ENCODE assay signal across 8 cellular contexts in genomic region chr5:124651663-124652513, GRCh38.
DNase-seq lines count a peak whose midpoint lies in the region; ATAC-seq, FAIRE-seq and TF ChIP-seq lines count a peak whose summit lies in the region.

No MANE protein-coding gene starts in this region.

- CTCF ChIA-PET in SK-N-SH (lab: Yijun Ruan, JAX), result interaction anchor here (0.7 to 1.4 kb wide), 4 partner anchors 30 to 722 kb away, joined by 3 read pairs; no protein-coding TSS in a partner anchor

- H3K27ac Mint-ChIP-seq in dendritic cell treated with granulocyte-macrophage colony-stimulating factor and Interleukin-4, amounts not matched to agents 40 ng/mL and 50 ng/mL, for 4 days, result no peak overlapping the region

- H2AFZ ChIP-seq in SK-N-SH (ENCODE audit: low read depth), result peak overlapping the region; percentile 71; the same call in 1 of the 2 replicates

- peak overlapping the region; percentile 76 for H3K4me3 Mint-ChIP-seq in dendritic cell treated with granulocyte-macrophage colony-stimulating factor and Interleukin-4, amounts not matched to agents 40 ng/mL and 50 ng/mL, for 4 days

- no peaks in the 10 kb centered on the region for H3K9me3 Mint-ChIP-seq in dendritic cell treated with granulocyte-macrophage colony-stimulating factor and Interleukin-4, amounts not matched to agents 40 ng/mL and 50 ng/mL, for 4 days

- no peaks in the 10 kb centered on the region for H4K20me1 ChIP-seq in SK-N-SH (ENCODE audit: insufficient read depth)

- peak overlapping the region; percentile 42; the same call in 1 of the 2 replicates for H3K9ac ChIP-seq in SK-N-SH

- peak overlapping the region; percentile 84 for H3K4me2 ChIP-seq in SK-N-SH

- peak overlapping the region; percentile 60 to 64 for H3K4me3 ChIP-seq in SK-N-SH (ENCODE audit: low read depth in 2 of 2, low read length in 1 of 2)

- H3K79me2 ChIP-seq in SK-N-SH (ENCODE audit: insufficient read depth), result no peaks in the 10 kb centered on the region

- H3K27me3 ChIP-seq in SK-N-SH (ENCODE audit: insufficient read depth), result no peaks in the 10 kb centered on the region

- POLR2A ChIA-PET in SK-N-SH (lab: Yijun Ruan, JAX), result interaction anchor here (1.0 to 1.5 kb wide), 3 partner anchors 87 to 834 kb away, joined by 3 read pairs; no protein-coding TSS in a partner anchor

- TF ChIP-seq RAD21 in SK-N-SH (IDR thresholded peaks at IDR 0.05; ENCODE audit: low read length), result peak; percentile 24; the same call in 1 of the 2 replicates

- ATAC-seq in GM21717 (IDR thresholded peaks at IDR 0.05; ENCODE audit: unreplicated experiment) (peak; percentile 39), left lobe of liver (peak; percentile 95)

- H3F3A ChIP-seq in SK-N-SH (replicated peaks; ENCODE audit: insufficient read depth), result peaks cover 20% of the 10 kb centered on the region

- TF ChIP-seq EP300 in SK-N-SH (IDR thresholded peaks at IDR 0.05; ENCODE audit: borderline replicate concordance in 1 of 2, low read depth in 1 of 2, low read length in 1 of 2), result peak in 1 of 2 experiments; percentile 56; a peak in 2 of 4 replicates

- H3K9me2 ChIP-seq in SK-N-SH, result no peaks in the 10 kb centered on the region

- H3K27me3 Mint-ChIP-seq in dendritic cell treated with granulocyte-macrophage colony-stimulating factor and Interleukin-4, amounts not matched to agents 40 ng/mL and 50 ng/mL, for 4 days, result peaks cover 49% of the 10 kb centered on the region

- H3K27ac ChIP-seq in SK-N-SH (ENCODE audit: low read depth in 2 of 2, low read length in 1 of 2), result peak overlapping the region; percentile 57 to 99; a peak in 3 of 4 replicates

- peaks cover 38% of the 10 kb centered on the region for H3K4me1 Mint-ChIP-seq in dendritic cell treated with granulocyte-macrophage colony-stimulating factor and Interleukin-4, amounts not matched to agents 40 ng/mL and 50 ng/mL, for 4 days (ENCODE audit: low read depth)

- peaks cover 44 to 77% of the 10 kb centered on the region in 2 experiments for H3K4me1 ChIP-seq in SK-N-SH (ENCODE audit: control insufficient read depth in 1 of 2, insufficient read depth in 2 of 2, low read depth in 1 of 2, low read length in 1 of 2)

- TF ChIP-seq CTCF in SK-N-SH (IDR thresholded peaks at IDR 0.05), result no peak

- H3K36me3 Mint-ChIP-seq in dendritic cell treated with granulocyte-macrophage colony-stimulating factor and Interleukin-4, amounts not matched to agents 40 ng/mL and 50 ng/mL, for 4 days (ENCODE audit: low read depth), result no peaks in the 10 kb centered on the region

- H3K36me3 ChIP-seq in SK-N-SH (replicated peaks in 1 of 2; ENCODE audit: control insufficient read depth in 1 of 2, insufficient read depth in 2 of 2, low read length in 1 of 2), result peaks cover 0 to 2% of the 10 kb centered on the region in 2 experiments

- DNase-seq in MV-4-11 (lab: John Stamatoyannopoulos, UW) (peak; percentile 72), SK-N-SH (peak; percentile 90), left lobe of liver (ENCODE audit: low spot score) (peak; percentile 79), foreskin melanocyte (no peak)
- peak; percentile 26 for DNase-seq in stimulated activated CD4-positive, alpha-beta T cell treated with anti-CD3 and anti-CD28 coated beads, Interleukin-4, amount 100 ng/mL, for 1 hour

- intact Hi-C loops in dendritic cell treated with granulocyte-macrophage colony-stimulating factor and Interleukin-4, amounts not matched to agents 40 ng/mL and 50 ng/mL, for 4 days (cut with micrococcal nuclease), result no loop called here

- FAIRE-seq in G401.6 (lab: Jason Lieb, UNC), result peak; percentile 87

- no peaks in the 10 kb centered on the region for H3K9me3 ChIP-seq in SK-N-SH

- 11% methylated on average over 26 of the region's 54 CpGs for whole genome bisulfite sequencing in SK-N-SH (ENCODE audit: low lambda C conversion rate)

TF ChIP-seq in SK-N-SH, 30 proteins besides CTCF, POLR2A, EP300 and RAD21:
- no peak for TF ChIP-seq JUND (IDR thresholded peaks at IDR 0.05)
- no peak for TF ChIP-seq EZH2phosphoT487 (IDR thresholded peaks at IDR 0.05; ENCODE audit: borderline replicate concordance, low read depth)
- peak; percentile 79; the same call in 1 of the 2 replicates for TF ChIP-seq RCOR1 (IDR thresholded peaks at IDR 0.05; ENCODE audit: low read length)
- TF ChIP-seq SIN3A (IDR thresholded peaks at IDR 0.05; ENCODE audit: borderline replicate concordance, low read depth, low read length), result no peak
- no peak for TF ChIP-seq ELF1 (IDR thresholded peaks at IDR 0.05)
- TF ChIP-seq, protein P1, sequence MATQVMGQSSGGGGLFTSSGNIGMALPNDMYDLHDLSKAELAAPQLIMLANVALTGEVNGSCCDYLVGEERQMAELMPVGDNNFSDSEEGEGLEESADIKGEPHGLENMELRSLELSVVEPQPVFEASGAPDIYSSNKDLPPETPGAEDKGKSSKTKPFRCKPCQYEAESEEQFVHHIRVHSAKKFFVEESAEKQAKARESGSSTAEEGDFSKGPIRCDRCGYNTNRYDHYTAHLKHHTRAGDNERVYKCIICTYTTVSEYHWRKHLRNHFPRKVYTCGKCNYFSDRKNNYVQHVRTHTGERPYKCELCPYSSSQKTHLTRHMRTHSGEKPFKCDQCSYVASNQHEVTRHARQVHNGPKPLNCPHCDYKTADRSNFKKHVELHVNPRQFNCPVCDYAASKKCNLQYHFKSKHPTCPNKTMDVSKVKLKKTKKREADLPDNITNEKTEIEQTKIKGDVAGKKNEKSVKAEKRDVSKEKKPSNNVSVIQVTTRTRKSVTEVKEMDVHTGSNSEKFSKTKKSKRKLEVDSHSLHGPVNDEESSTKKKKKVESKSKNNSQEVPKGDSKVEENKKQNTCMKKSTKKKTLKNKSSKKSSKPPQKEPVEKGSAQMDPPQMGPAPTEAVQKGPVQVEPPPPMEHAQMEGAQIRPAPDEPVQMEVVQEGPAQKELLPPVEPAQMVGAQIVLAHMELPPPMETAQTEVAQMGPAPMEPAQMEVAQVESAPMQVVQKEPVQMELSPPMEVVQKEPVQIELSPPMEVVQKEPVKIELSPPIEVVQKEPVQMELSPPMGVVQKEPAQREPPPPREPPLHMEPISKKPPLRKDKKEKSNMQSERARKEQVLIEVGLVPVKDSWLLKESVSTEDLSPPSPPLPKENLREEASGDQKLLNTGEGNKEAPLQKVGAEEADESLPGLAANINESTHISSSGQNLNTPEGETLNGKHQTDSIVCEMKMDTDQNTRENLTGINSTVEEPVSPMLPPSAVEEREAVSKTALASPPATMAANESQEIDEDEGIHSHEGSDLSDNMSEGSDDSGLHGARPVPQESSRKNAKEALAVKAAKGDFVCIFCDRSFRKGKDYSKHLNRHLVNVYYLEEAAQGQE (IDR thresholded peaks at IDR 0.05; ENCODE audit: low read depth, low read length), result no peak
- peak; percentile 80 for TF ChIP-seq RFX5 (IDR thresholded peaks at IDR 0.05; ENCODE audit: low read length)
- TF ChIP-seq YY1 (IDR thresholded peaks at IDR 0.05; ENCODE audit: low read depth), result no peak
- peak; percentile 13 for TF ChIP-seq CHD2 (IDR thresholded peaks at IDR 0.05; ENCODE audit: low read length, partially characterized antibody)
- TF ChIP-seq GATA2 (CRISPR knock-in tag; IDR thresholded peaks at IDR 0.05), result peak; percentile 13; the same call in 1 of the 2 replicates
- TF ChIP-seq MXI1 (IDR thresholded peaks at IDR 0.05; ENCODE audit: low read depth, low read length), result no peak
- TF ChIP-seq, protein P2, sequence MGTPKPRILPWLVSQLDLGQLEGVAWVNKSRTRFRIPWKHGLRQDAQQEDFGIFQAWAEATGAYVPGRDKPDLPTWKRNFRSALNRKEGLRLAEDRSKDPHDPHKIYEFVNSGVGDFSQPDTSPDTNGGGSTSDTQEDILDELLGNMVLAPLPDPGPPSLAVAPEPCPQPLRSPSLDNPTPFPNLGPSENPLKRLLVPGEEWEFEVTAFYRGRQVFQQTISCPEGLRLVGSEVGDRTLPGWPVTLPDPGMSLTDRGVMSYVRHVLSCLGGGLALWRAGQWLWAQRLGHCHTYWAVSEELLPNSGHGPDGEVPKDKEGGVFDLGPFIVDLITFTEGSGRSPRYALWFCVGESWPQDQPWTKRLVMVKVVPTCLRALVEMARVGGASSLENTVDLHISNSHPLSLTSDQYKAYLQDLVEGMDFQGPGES (IDR thresholded peaks at IDR 0.05; ENCODE audit: low read depth, low read length), result peak; percentile 54
- TF ChIP-seq FOXJ3 (CRISPR knock-in tag; IDR thresholded peaks at IDR 0.05), result no peak
- TF ChIP-seq MEF2A (IDR thresholded peaks at IDR 0.05; ENCODE audit: borderline replicate concordance, low read depth), result no peak
- TF ChIP-seq, protein P3, sequence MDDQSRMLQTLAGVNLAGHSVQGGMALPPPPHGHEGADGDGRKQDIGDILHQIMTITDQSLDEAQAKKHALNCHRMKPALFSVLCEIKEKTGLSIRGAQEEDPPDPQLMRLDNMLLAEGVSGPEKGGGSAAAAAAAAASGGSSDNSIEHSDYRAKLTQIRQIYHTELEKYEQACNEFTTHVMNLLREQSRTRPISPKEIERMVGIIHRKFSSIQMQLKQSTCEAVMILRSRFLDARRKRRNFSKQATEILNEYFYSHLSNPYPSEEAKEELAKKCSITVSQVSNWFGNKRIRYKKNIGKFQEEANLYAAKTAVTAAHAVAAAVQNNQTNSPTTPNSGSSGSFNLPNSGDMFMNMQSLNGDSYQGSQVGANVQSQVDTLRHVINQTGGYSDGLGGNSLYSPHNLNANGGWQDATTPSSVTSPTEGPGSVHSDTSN (IDR thresholded peaks at IDR 0.05), result no peak
- TF ChIP-seq, protein P4, sequence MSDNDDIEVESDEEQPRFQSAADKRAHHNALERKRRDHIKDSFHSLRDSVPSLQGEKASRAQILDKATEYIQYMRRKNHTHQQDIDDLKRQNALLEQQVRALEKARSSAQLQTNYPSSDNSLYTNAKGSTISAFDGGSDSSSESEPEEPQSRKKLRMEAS (IDR thresholded peaks at IDR 0.05; ENCODE audit: low read depth), result peak; percentile 57; the same call in 1 of the 2 replicates
- no peak; the same call in 1 of the 2 replicates for TF ChIP-seq SMC3 (IDR thresholded peaks at IDR 0.05; ENCODE audit: low read depth, low read length)
- 0 out of 2 replicates have a peak, but pooled peaks have one; percentile 0 for TF ChIP-seq TAF1 (IDR thresholded peaks at IDR 0.05; ENCODE audit: borderline replicate concordance, low read depth, low read length)
- no peak for TF ChIP-seq TCF12 (IDR thresholded peaks at IDR 0.05)
- TF ChIP-seq RXRA (IDR thresholded peaks at IDR 0.05; ENCODE audit: borderline replicate concordance, low read depth), result peak; percentile 20; the same call in 1 of the 2 replicates
TF ChIP-seq in SK-N-SH: peak in this region for 8.
